ENCODE assay signal across 9 cellular contexts in the genomic region with DNA sequence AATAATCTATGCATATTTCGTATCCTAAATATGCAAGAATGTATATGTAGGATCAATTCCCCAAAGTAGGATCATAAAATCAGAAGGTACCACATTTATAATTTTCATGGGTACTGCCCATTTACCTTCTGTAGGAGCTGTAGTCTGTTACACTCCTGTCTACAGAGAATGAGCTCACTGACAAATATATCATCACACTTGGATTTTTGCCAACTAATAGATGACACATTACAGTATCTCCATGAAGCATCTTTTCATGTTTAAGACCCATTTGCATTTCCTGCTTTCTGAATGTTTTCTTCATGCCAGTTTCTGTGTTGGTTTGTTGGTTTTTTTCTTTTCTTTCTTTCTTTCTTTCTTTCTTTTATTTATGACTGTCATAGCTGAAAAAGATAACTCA.
A peak's percentile ranks its signal among the peaks of the same experiment; 100 is the strongest.
DNase-seq lines count a peak whose midpoint lies in the region; ATAC-seq and TF ChIP-seq lines count a peak whose summit lies in the region.
"Had no signal": no experiment of that assay in that cellular context is flagged by ENCODE, and none has a peak within 500 bp of the region (broad histone marks: within the 10 kb centered on the region; RNA-seq: fewer than 3 reads in every experiment).

No MANE protein-coding gene starts in this region.

- no peaks in the 10 kb centered on the region for H4K20me1 ChIP-seq in GM23248 (ENCODE audit: insufficient read depth)

- peak overlapping the region; percentile 69 for H3K27ac Mint-ChIP-seq in activated T-cell treated with anti-CD3 and anti-CD28 coated beads, Interleukin-2, amount 50 U/mL, for 72 hours
- H3K27ac Mint-ChIP-seq in naive thymus-derived CD8-positive, alpha-beta T cell = peak overlapping the region in 6 of 10 donors; percentile 1 to 88 (median 41)
- no peak overlapping the region for H3K27ac Mint-ChIP-seq in Caco-2 (ENCODE audit: unreplicated experiment)

- intact Hi-C loops in Caco-2 (cut with micrococcal nuclease; ENCODE audit: unreplicated experiment) = no loop called here

- H3F3A ChIP-seq in GM23248 (ENCODE audit: insufficient read depth) = no peaks in the 10 kb centered on the region; the same call in 1 of the 2 replicates

- no peak overlapping the region for H3K9ac ChIP-seq in GM23248

- no peak overlapping the region for H3K27ac ChIP-seq in GM23248

- H3K27me3 ChIP-seq in GM23248 (replicated peaks; ENCODE audit: insufficient read depth) = no peaks in the 10 kb centered on the region
- H3K27me3 ChIP-seq in Caco-2 (replicated peaks; ENCODE audit: control insufficient read depth, insufficient read depth, low read length) = no peaks in the 10 kb centered on the region

- in situ Hi-C loops in GM23248 (cut with MboI) = no loop called here

- no peak overlapping the region for H3K4me3 Mint-ChIP-seq in activated T-cell treated with anti-CD3 and anti-CD28 coated beads, Interleukin-2, amount 50 U/mL, for 72 hours
- H3K4me3 Mint-ChIP-seq in naive thymus-derived CD8-positive, alpha-beta T cell = no peak overlapping the region
- H3K4me3 Mint-ChIP-seq in Caco-2 (ENCODE audit: unreplicated experiment) = no peak overlapping the region

- BruUV-seq in Caco-2 (replicated peaks; lab: Mats Ljungman, UMichigan) = no TSS peak

- H3K79me2 ChIP-seq in GM23248 (ENCODE audit: insufficient read depth) = no peaks in the 10 kb centered on the region

- POLR2A ChIA-PET in naive thymus-derived CD8-positive, alpha-beta T cell (lab: Charles Lee) = no interaction called here
- POLR2A ChIA-PET in Caco-2 (lab: Charles Lee) = no interaction called here

- WGBS in GM23248 (ENCODE audit: low coverage in 1 of 2, low lambda C conversion rate in 2 of 2, missing lambda C conversion rate in 2 of 2), 2 experiments = 68 to 73% methylated on average over 1 of the region's 1 CpG

- H3K4me1 ChIP-seq in GM23248 (ENCODE audit: insufficient read depth) (0 out of 2 replicates have a peak, but pooled peaks cover 3% of the 10 kb centered on the region), Caco-2 (no peaks in the 10 kb centered on the region)

- H3K9me2 ChIP-seq in GM23248 (ENCODE audit: insufficient read depth) = no peaks in the 10 kb centered on the region

- ATAC-seq in activated T-cell treated with anti-CD3 and anti-CD28 coated beads, Interleukin-2, amount 50 U/mL, for 72 hours (replicated peaks in 1 of 2) = peak; percentile 57 to 68
- ATAC-seq in HG03460 (IDR thresholded peaks at IDR 0.05; ENCODE audit: unreplicated experiment) (peak; percentile 76), GM18873 (IDR thresholded peaks at IDR 0.05; ENCODE audit: low FRiP score, unreplicated experiment) (no peak)
- no peak for ATAC-seq in naive thymus-derived CD8-positive, alpha-beta T cell

- CTCF ChIA-PET in Caco-2 (lab: Charles Lee) = interaction anchor here (0.7 to 1.2 kb wide), 3 partner anchors 13 to 53 kb away, joined by 3 to 4 read pairs (median 3); no protein-coding TSS in a partner anchor

- H3K36me3 ChIP-seq in GM23248 (ENCODE audit: low read depth) (peaks cover 88% of the 10 kb centered on the region), Caco-2 (ENCODE audit: control insufficient read depth, insufficient read depth, low read length) (peaks cover 14% of the 10 kb centered on the region)

- H3K9me3 ChIP-seq in GM23248 (ENCODE audit: low read depth) (no peaks in the 10 kb centered on the region), Caco-2 (no peaks in the 10 kb centered on the region)

- no peaks in the 10 kb centered on the region for H3K27me3 Mint-ChIP-seq in activated T-cell treated with anti-CD3 and anti-CD28 coated beads, Interleukin-2, amount 50 U/mL, for 72 hours (ENCODE audit: low read depth)
- H3K27me3 Mint-ChIP-seq in naive thymus-derived CD8-positive, alpha-beta T cell = no peaks in the 10 kb centered on the region
- H3K27me3 Mint-ChIP-seq in Caco-2 (ENCODE audit: insufficient read depth, unreplicated experiment) = no peaks in the 10 kb centered on the region

- no peak for DNase-seq in activated T-cell treated with anti-CD3 and anti-CD28 coated beads, Interleukin-2, amount 50 U/mL, for 72 hours
- no peak for DNase-seq in activated T-cell treated with anti-CD3 and anti-CD28 coated beads, Interleukin-2, amount 50 U/mL, for 1 hour
- peak; percentile 62 for DNase-seq in GM23248
- no peak for DNase-seq in naive thymus-derived CD8-positive, alpha-beta T cell
- no peak for DNase-seq in Caco-2
- no peak for DNase-seq in KG1 (lab: John Stamatoyannopoulos, UW)
- DNase-seq: NCI-H2227 treated with DMSO at 0.1 percent for 48 hours had no signal

- no peak overlapping the region for H3K4me2 ChIP-seq in GM23248 (ENCODE audit: unreplicated experiment)

- H3K4me3 ChIP-seq in GM23248 (no peak overlapping the region), Caco-2 (ENCODE audit: low read depth, low read length) (no peak overlapping the region)

- no peaks in the 10 kb centered on the region for H3K9me3 Mint-ChIP-seq in activated T-cell treated with anti-CD3 and anti-CD28 coated beads, Interleukin-2, amount 50 U/mL, for 72 hours
- no peaks in the 10 kb centered on the region for H3K9me3 Mint-ChIP-seq in naive thymus-derived CD8-positive, alpha-beta T cell
- H3K9me3 Mint-ChIP-seq in Caco-2 (ENCODE audit: unreplicated experiment) = no peaks in the 10 kb centered on the region

- peaks cover 13 to 34% of the 10 kb centered on the region in 2 donors for H3K36me3 Mint-ChIP-seq in activated T-cell treated with anti-CD3 and anti-CD28 coated beads, Interleukin-2, amount 50 U/mL, for 72 hours (ENCODE audit: insufficient read depth in 2 of 2)
- peaks cover 16 to 98% (median 49%) of the 10 kb centered on the region in 3 donors for H3K36me3 Mint-ChIP-seq in naive thymus-derived CD8-positive, alpha-beta T cell
- H3K36me3 Mint-ChIP-seq in Caco-2 (ENCODE audit: insufficient read depth, unreplicated experiment) = peaks cover 98% of the 10 kb centered on the region

- H2AFZ ChIP-seq in GM23248 = no peak overlapping the region

- TF ChIP-seq CTCF in Caco-2 (IDR thresholded peaks at IDR 0.05; ENCODE audit: insufficient read depth in 1 of 2, low read depth in 1 of 2, low read length in 1 of 2, severe bottlenecking in 1 of 2, unreplicated experiment in 1 of 2) = no peak

- H3K4me1 Mint-ChIP-seq in activated T-cell treated with anti-CD3 and anti-CD28 coated beads, Interleukin-2, amount 50 U/mL, for 72 hours (ENCODE audit: low read depth) = peaks cover 12% of the 10 kb centered on the region
- peaks cover 0 to 9% (median 4%) of the 10 kb centered on the region in 4 donors for H3K4me1 Mint-ChIP-seq in naive thymus-derived CD8-positive, alpha-beta T cell
- H3K4me1 Mint-ChIP-seq in Caco-2 (ENCODE audit: low read depth, unreplicated experiment) = peaks cover 6% of the 10 kb centered on the region

Comparison
In these comparisons a context has a peak if more than half of its experiments do, and no peak if none do; other contexts are left out.
1. ATAC-seq: peak in activated T-cell treated with anti-CD3 and anti-CD28 coated beads, Interleukin-2, amount 50 U/mL, for 72 hours (2 of 2) and HG03460 (single experiment); none in naive thymus-derived CD8-positive, alpha-beta T cell (0 of 2) and GM18873 (single experiment).